20 cellular contexts compared by ENCODE assay signal in the genomic region with DNA sequence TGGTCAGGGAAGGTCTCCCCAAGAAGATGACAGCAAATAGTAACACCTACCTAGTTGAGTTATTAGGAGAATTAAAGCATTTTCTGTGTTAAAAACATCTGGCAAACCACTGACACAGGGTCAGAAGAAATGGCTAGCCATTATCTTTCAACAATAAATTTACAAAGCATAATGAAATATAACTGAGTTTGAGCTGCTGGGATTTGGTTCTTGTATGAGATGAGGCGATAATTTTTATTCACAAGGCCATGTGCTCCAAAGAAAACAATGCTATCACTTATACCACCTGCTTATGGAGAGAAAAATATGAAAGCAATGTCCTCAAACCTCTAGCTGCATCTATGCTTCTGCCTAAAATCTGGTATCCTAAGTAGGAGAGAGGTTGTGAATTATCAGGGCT.
"Had no signal": no experiment of that assay in that cellular context is flagged by ENCODE, and none has a peak within 500 bp of the region (broad histone marks: within the 10 kb centered on the region; RNA-seq: fewer than 3 reads in every experiment).

No MANE protein-coding gene starts in this region.

- H3K4me1 ChIP-seq: colonic mucosa, foreskin keratinocyte, suprapubic skin had no signal

- H3K36me3 ChIP-seq: colonic mucosa, neutrophil, ovary, suprapubic skin, thyroid gland had no signal

- H3K9me3 ChIP-seq: colonic mucosa, neutrophil, ovary, suprapubic skin, thyroid gland had no signal

- H3K36me3 Mint-ChIP-seq: naive thymus-derived CD4-positive, alpha-beta T cell; type B pancreatic cell had no signal

- H3K9me3 Mint-ChIP-seq: naive thymus-derived CD4-positive, alpha-beta T cell; type B pancreatic cell had no signal

- H3K4me3 ChIP-seq: colonic mucosa, lung, ovary, suprapubic skin, thyroid gland had no signal

- DNase-seq: colonic mucosa; dermis blood vessel endothelial cell; erythroblast; foreskin keratinocyte; head of caudate nucleus; hippocampal formation; left colon; left ventricle myocardium superior; naive thymus-derived CD4-positive, alpha-beta T cell; ovary; right cardiac atrium; small intestine; stimulated activated CD4-positive, alpha-beta T cell treated with anti-CD3 and anti-CD28 coated beads, Interleukin-12 subunit alpha, Interleukin-12 subunit beta, amount 100 ng/mL, for 4 hours; stimulated activated naive CD4-positive, alpha-beta T cell treated with Interleukin-2 at 50 U/mL for 16 hours; thyroid gland had no signal

- H3K27me3 ChIP-seq: colonic mucosa, neutrophil, ovary, suprapubic skin, thyroid gland had no signal

- ATAC-seq: foreskin keratinocyte, left ventricle myocardium superior had no signal

- H3K27ac Mint-ChIP-seq: naive thymus-derived CD4-positive, alpha-beta T cell; progenitor cell of endocrine pancreas; type B pancreatic cell had no signal

- H3K4me3 Mint-ChIP-seq: type B pancreatic cell had no signal

- H3K27ac ChIP-seq: colonic mucosa, foreskin keratinocyte, neutrophil, suprapubic skin, thyroid gland had no signal

- H3K27me3 Mint-ChIP-seq: progenitor cell of endocrine pancreas, type B pancreatic cell had no signal
